Comparison of ENCODE assay signal across 1 cellular context in genomic region chr3:156814295-156814694, GRCh38.
TF ChIP-seq lines count a peak whose summit lies in the region.

No MANE protein-coding gene starts in this region.

TF ChIP-seq in WTC11, 78 proteins besides CTCF, POLR2A, EP300 and RAD21 (continued from another document):
- TF ChIP-seq, protein P1, sequence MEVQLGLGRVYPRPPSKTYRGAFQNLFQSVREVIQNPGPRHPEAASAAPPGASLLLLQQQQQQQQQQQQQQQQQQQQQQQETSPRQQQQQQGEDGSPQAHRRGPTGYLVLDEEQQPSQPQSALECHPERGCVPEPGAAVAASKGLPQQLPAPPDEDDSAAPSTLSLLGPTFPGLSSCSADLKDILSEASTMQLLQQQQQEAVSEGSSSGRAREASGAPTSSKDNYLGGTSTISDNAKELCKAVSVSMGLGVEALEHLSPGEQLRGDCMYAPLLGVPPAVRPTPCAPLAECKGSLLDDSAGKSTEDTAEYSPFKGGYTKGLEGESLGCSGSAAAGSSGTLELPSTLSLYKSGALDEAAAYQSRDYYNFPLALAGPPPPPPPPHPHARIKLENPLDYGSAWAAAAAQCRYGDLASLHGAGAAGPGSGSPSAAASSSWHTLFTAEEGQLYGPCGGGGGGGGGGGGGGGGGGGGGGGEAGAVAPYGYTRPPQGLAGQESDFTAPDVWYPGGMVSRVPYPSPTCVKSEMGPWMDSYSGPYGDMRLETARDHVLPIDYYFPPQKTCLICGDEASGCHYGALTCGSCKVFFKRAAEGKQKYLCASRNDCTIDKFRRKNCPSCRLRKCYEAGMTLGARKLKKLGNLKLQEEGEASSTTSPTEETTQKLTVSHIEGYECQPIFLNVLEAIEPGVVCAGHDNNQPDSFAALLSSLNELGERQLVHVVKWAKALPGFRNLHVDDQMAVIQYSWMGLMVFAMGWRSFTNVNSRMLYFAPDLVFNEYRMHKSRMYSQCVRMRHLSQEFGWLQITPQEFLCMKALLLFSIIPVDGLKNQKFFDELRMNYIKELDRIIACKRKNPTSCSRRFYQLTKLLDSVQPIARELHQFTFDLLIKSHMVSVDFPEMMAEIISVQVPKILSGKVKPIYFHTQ (CRISPR knock-in tag; IDR thresholded peaks at IDR 0.05): no peak
- TF ChIP-seq FOXJ3 (CRISPR knock-in tag; IDR thresholded peaks at IDR 0.05; ENCODE audit: borderline replicate concordance): no peak
- no peak for TF ChIP-seq ZNF317 (CRISPR knock-in tag; IDR thresholded peaks at IDR 0.05; ENCODE audit: borderline replicate concordance, low read depth)
- no peak for TF ChIP-seq ZSCAN18 (CRISPR knock-in tag; IDR thresholded peaks at IDR 0.05)
- TF ChIP-seq RELA (CRISPR knock-in tag; IDR thresholded peaks at IDR 0.05; ENCODE audit: borderline replicate concordance): no peak
- TF ChIP-seq SMAD4 (CRISPR knock-in tag; IDR thresholded peaks at IDR 0.05): no peak
- TF ChIP-seq NFATC4 (CRISPR knock-in tag; IDR thresholded peaks at IDR 0.05): no peak
- TF ChIP-seq ZBTB21 (CRISPR knock-in tag; IDR thresholded peaks at IDR 0.05; ENCODE audit: borderline replicate concordance): no peak
- TF ChIP-seq SP1 (CRISPR knock-in tag; conservative IDR thresholded peaks at IDR 0.05): no peak
- no peak for TF ChIP-seq JAZF1 (CRISPR knock-in tag; IDR thresholded peaks at IDR 0.05)
